In the genomic region with DNA sequence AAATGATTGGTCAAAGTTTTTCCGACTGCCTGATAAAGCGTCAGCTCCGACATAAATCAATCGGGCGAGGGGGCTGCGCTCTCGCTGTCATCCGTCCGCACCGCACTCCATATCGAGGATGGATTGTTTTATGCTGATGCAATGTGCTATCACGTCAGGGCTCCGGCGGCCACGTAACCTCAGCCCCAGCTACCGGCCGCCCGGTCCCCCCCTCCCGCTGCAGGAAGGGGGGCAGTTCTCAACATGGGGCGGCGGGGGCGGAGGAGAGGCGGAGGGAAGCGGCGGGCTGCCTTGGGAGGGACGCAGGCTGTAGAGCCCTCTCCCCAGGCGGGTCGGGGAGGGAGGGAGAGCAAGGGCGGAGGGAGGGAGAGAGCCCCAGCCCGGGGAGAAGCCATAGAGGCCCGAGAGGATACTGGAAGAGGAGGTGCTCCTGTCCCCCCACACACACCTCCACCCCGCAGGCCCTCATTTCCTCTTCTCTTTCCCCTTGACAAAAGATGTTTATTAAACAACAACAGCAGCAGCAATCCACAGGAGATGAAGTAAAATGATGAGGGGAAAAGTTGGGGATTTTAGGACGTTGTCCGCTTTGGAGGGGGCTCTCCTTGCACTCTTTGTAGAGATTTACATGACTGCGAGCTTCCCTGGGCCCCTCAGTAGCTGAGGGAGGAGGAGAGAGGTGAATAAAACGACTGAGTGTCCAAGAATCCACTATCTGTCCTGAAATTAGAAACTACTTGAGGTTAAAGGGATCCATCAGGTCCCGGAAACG, we compare ENCODE assay signal across 8 cellular contexts. TPM values are rescaled to one million over a fixed set of nuclear protein-coding genes. Genes with fewer than 3 reads are reported as not detected.
DNase-seq lines count a peak whose midpoint lies in the region; ATAC-seq, FAIRE-seq and TF ChIP-seq lines count a peak whose summit lies in the region.

No MANE protein-coding gene starts in this region.

- no peak overlapping the region for H2AFZ ChIP-seq in Loucy (ENCODE audit: low read length)

- CTCF ChIA-PET in CD8-positive, alpha-beta memory T cell (lab: Charles Lee): interaction anchor here (0.7 to 5.8 kb wide), 6 partner anchors 8 to 678 kb away, joined by 3 to 25 read pairs (median 4); no protein-coding TSS in a partner anchor

- no peak for TF ChIP-seq POLR2A in thyroid gland (IDR thresholded peaks at IDR 0.05)

- H3K4me1 Mint-ChIP-seq in CD8-positive, alpha-beta memory T cell: peaks cover 6 to 21% (median 12%) of the 10 kb centered on the region in 3 donors
- H3K4me1 Mint-ChIP-seq in activated T-cell treated with anti-CD3 and anti-CD28 coated beads, Interleukin-2, amount 50 U/mL, for 4 hours (ENCODE audit: low read depth): peaks cover 12% of the 10 kb centered on the region
- H3K4me1 Mint-ChIP-seq in memory B cell: peaks cover 3% of the 10 kb centered on the region

- H3K36me3 Mint-ChIP-seq in CD8-positive, alpha-beta memory T cell: no peaks in the 10 kb centered on the region
- no peaks in the 10 kb centered on the region for H3K36me3 Mint-ChIP-seq in activated T-cell treated with anti-CD3 and anti-CD28 coated beads, Interleukin-2, amount 50 U/mL, for 4 hours (ENCODE audit: insufficient read depth)
- no peaks in the 10 kb centered on the region for H3K36me3 Mint-ChIP-seq in memory B cell

- peaks cover 98% of the 10 kb centered on the region for H3K79me2 ChIP-seq in Loucy (ENCODE audit: insufficient read depth, low read length)

- ATAC-seq in activated T-cell treated with anti-CD3 and anti-CD28 coated beads, Interleukin-2, amount 50 U/mL, for 4 hours: peak; percentile 52 to 54
- ATAC-seq in memory B cell (ENCODE audit: low read depth): peak; percentile 25
- no peak for ATAC-seq in GM21360 (IDR thresholded peaks at IDR 0.05; ENCODE audit: unreplicated experiment)

- H3K9me3 ChIP-seq in CD8-positive, alpha-beta memory T cell (ENCODE audit: low read length): no peaks in the 10 kb centered on the region
- H3K9me3 ChIP-seq in Loucy (ENCODE audit: insufficient read depth, low read depth, low read length) (no peaks in the 10 kb centered on the region), thyroid gland (no peaks in the 10 kb centered on the region)

- peaks cover 21% of the 10 kb centered on the region for H3K4me1 ChIP-seq in CD8-positive, alpha-beta memory T cell (ENCODE audit: insufficient read depth, low read length)
- H3K4me1 ChIP-seq in Loucy (ENCODE audit: insufficient read depth, low read length, poor library complexity, severe bottlenecking): peaks cover 46% of the 10 kb centered on the region
- peaks cover 10 to 20% of the 10 kb centered on the region in 2 donors for H3K4me1 ChIP-seq in thyroid gland

- POLR2A ChIA-PET in CD8-positive, alpha-beta memory T cell (lab: Charles Lee): interaction anchor here (0.6 kb wide), 1 partner anchor 153 kb away, joined by 4 read pairs; no protein-coding TSS in a partner anchor

- H3K27ac Mint-ChIP-seq in CD8-positive, alpha-beta memory T cell: peak overlapping the region; percentile 47 to 93 (median 72)
- H3K27ac Mint-ChIP-seq in memory B cell: no peak overlapping the region

- H3K9me2 ChIP-seq in Loucy (replicated peaks; ENCODE audit: low read depth, low read length): no peaks in the 10 kb centered on the region

- peak in 4 of 5 donors; percentile 40 to 66 (median 50) for DNase-seq in CD8-positive, alpha-beta memory T cell
- peak; percentile 59 for DNase-seq in activated T-cell treated with anti-CD3 and anti-CD28 coated beads, Interleukin-2, amount 50 U/mL, for 4 hours
- no peak for DNase-seq in memory B cell (ENCODE audit: low spot score in 2 of 2)
- DNase-seq in urothelium cell line (ENCODE audit: low spot score): peak; percentile 92
- no peak for DNase-seq in thyroid gland
- no peak for DNase-seq in GOT3 (lab: John Stamatoyannopoulos, UW)

- H3K9ac ChIP-seq in Loucy (ENCODE audit: low read depth, low read length, poor library complexity, severe bottlenecking): peak overlapping the region; percentile 98

- peak overlapping the region; percentile 95 for H3K4me2 ChIP-seq in Loucy (ENCODE audit: low read depth, low read length, poor library complexity, severe bottlenecking)

- 4 to 6% methylated on average over 13 to 20 of the region's 38 CpGs for WGBS in thyroid gland, 2 donors

- TF ChIP-seq CTCF in Loucy (conservative IDR thresholded peaks at IDR 0.05; ENCODE audit: low read length) (no peak), thyroid gland (IDR thresholded peaks at IDR 0.05) (no peak)

- H3K27me3 ChIP-seq in CD8-positive, alpha-beta memory T cell (ENCODE audit: insufficient read depth, low read length, poor library complexity, severe bottlenecking): peaks cover 81% of the 10 kb centered on the region
- H3K27me3 ChIP-seq in Loucy (ENCODE audit: insufficient read depth, low read length, poor library complexity, severe bottlenecking) (peaks cover 31% of the 10 kb centered on the region), thyroid gland (peaks cover 72% of the 10 kb centered on the region)

- peak overlapping the region; percentile 76 to 93 (median 87) for H3K4me3 Mint-ChIP-seq in CD8-positive, alpha-beta memory T cell
- peak overlapping the region; percentile 87 for H3K4me3 Mint-ChIP-seq in activated T-cell treated with anti-CD3 and anti-CD28 coated beads, Interleukin-2, amount 50 U/mL, for 4 hours
- peak overlapping the region; percentile 59 for H3K4me3 Mint-ChIP-seq in memory B cell

- peak overlapping the region; percentile 20 for H3K4me3 ChIP-seq in CD8-positive, alpha-beta memory T cell (ENCODE audit: low read length)
- H3K4me3 ChIP-seq in Loucy (ENCODE audit: low read length, poor library complexity, severe bottlenecking): peak overlapping the region; percentile 89
- H3K4me3 ChIP-seq in thyroid gland (replicated peaks in 1 of 3): no peak overlapping the region

- H3K9me3 Mint-ChIP-seq in CD8-positive, alpha-beta memory T cell: peaks cover 0 to 5% (median 0%) of the 10 kb centered on the region in 5 donors
- H3K9me3 Mint-ChIP-seq in activated T-cell treated with anti-CD3 and anti-CD28 coated beads, Interleukin-2, amount 50 U/mL, for 4 hours: no peaks in the 10 kb centered on the region
- H3K9me3 Mint-ChIP-seq in memory B cell: no peaks in the 10 kb centered on the region

- H4K20me1 ChIP-seq in Loucy (ENCODE audit: insufficient read depth, low read length, poor library complexity, severe bottlenecking): peaks cover 24% of the 10 kb centered on the region

- peak overlapping the region; percentile 77 for H3K27ac ChIP-seq in CD8-positive, alpha-beta memory T cell (ENCODE audit: low read depth, low read length)
- H3K27ac ChIP-seq in thyroid gland: no peak overlapping the region

- H3K36me3 ChIP-seq in CD8-positive, alpha-beta memory T cell (ENCODE audit: insufficient read depth, low read length): no peaks in the 10 kb centered on the region
- peaks cover 8% of the 10 kb centered on the region; the same call in 1 of the 2 replicates for H3K36me3 ChIP-seq in Loucy (ENCODE audit: insufficient read depth, low read length)
- no peaks in the 10 kb centered on the region for H3K36me3 ChIP-seq in thyroid gland

- peaks cover 59 to 91% of the 10 kb centered on the region in 2 donors for H3K27me3 Mint-ChIP-seq in CD8-positive, alpha-beta memory T cell
- peaks cover 87% of the 10 kb centered on the region for H3K27me3 Mint-ChIP-seq in activated T-cell treated with anti-CD3 and anti-CD28 coated beads, Interleukin-2, amount 50 U/mL, for 4 hours (ENCODE audit: low read depth)
- H3K27me3 Mint-ChIP-seq in memory B cell: peaks cover 48% of the 10 kb centered on the region

- peak; percentile 97 for FAIRE-seq in urothelium cell line (lab: Jason Lieb, UNC)

- H3F3A ChIP-seq in Loucy (ENCODE audit: low read depth): no peaks in the 10 kb centered on the region

- intact Hi-C loops in thyroid gland (cut with DNase I): no loop called here

RNA-seq across cellular contexts. Expression of a gene that starts 0.5 kb away (rescaled TPM):
- total RNA-seq in CD8-positive, alpha-beta memory T cell: 1 to 10 TPM; 2.0 to 2.6 TPM
- not detected for polyA plus RNA-seq in CD8-positive, alpha-beta memory T cell
- 1 to 10 TPM in 2 of 3 donors, under 1 TPM in 1; 0.63 to 1.4 (median 1.2) TPM for total RNA-seq in activated T-cell treated with anti-CD3 and anti-CD28 coated beads, Interleukin-2, amount 50 U/mL, for 4 hours
- not detected for total RNA-seq in thyroid gland

RNA-seq across cellular contexts. Expression of a gene that starts 11.6 kb away (rescaled TPM):
- total RNA-seq in CD8-positive, alpha-beta memory T cell: not detected
- not detected for polyA plus RNA-seq in CD8-positive, alpha-beta memory T cell
- under 1 TPM in 2 of 3 donors, not detected in 1; 0.14 to 0.18 TPM for total RNA-seq in activated T-cell treated with anti-CD3 and anti-CD28 coated beads, Interleukin-2, amount 50 U/mL, for 4 hours
- 1 to 10 TPM in 1 of 4 donors, not detected in 3; 1.4 TPM for total RNA-seq in thyroid gland

RNA-seq across cellular contexts. Expression of a gene that starts 15.8 kb away (rescaled TPM):
- under 1 TPM; 0.89 to 0.96 TPM for total RNA-seq in CD8-positive, alpha-beta memory T cell
- 0.87 TPM for polyA plus RNA-seq in CD8-positive, alpha-beta memory T cell
- total RNA-seq in activated T-cell treated with anti-CD3 and anti-CD28 coated beads, Interleukin-2, amount 50 U/mL, for 4 hours: under 1 TPM; 0.18 to 0.43 (median 0.38) TPM
- total RNA-seq in thyroid gland: 1 to 10 TPM in 3 of 4 donors, not detected in 1; 1.0 to 2.8 (median 1.3) TPM

RNA-seq across cellular contexts. Expression of a gene that starts 21.9 kb away (rescaled TPM):
- under 1 TPM; 0.22 to 0.37 TPM for total RNA-seq in CD8-positive, alpha-beta memory T cell
- polyA plus RNA-seq in CD8-positive, alpha-beta memory T cell: not detected
- total RNA-seq in activated T-cell treated with anti-CD3 and anti-CD28 coated beads, Interleukin-2, amount 50 U/mL, for 4 hours: under 1 TPM in 2 of 3 donors, not detected in 1; 0.24 to 0.27 TPM
- total RNA-seq in thyroid gland: 1 to 10 TPM in 2 of 4 donors, under 1 TPM in 2; 0.54 to 4.2 (median 1.3) TPM

RNA-seq across cellular contexts. Expression of a gene that starts 33.1 kb away (rescaled TPM):
- not detected for total RNA-seq in CD8-positive, alpha-beta memory T cell
- polyA plus RNA-seq in CD8-positive, alpha-beta memory T cell: not detected
- under 1 TPM in 1 of 3 donors, not detected in 2; 0.08 TPM for total RNA-seq in activated T-cell treated with anti-CD3 and anti-CD28 coated beads, Interleukin-2, amount 50 U/mL, for 4 hours
- 1 to 10 TPM in 1 of 4 donors, under 1 TPM in 2, not detected in 1; 0.11 to 1.6 (median 0.49) TPM for total RNA-seq in thyroid gland

Comparison
In these comparisons a context has a peak if more than half of its experiments do, and no peak if none do; other contexts are left out.
1. DNase-seq: peak in CD8-positive, alpha-beta memory T cell (4 of 5), activated T-cell treated with anti-CD3 and anti-CD28 coated beads, Interleukin-2, amount 50 U/mL, for 4 hours (single experiment) and urothelium cell line (single experiment); none in memory B cell (0 of 2), thyroid gland (0 of 2) and GOT3 (single experiment).
2. H3K4me3 ChIP-seq: peak in CD8-positive, alpha-beta memory T cell (single experiment) and Loucy (single experiment); none in thyroid gland (0 of 3).
3. Peak in every context shown above with its lines, with median percentiles within 50 percentile points of each other: H3K4me3 Mint-ChIP-seq.